Comparison of ENCODE assay signal across 33 cellular contexts in genomic region chr16:18037051-18037450, GRCh38.
"Had no signal": no experiment of that assay in that cellular context is flagged by ENCODE, and none has a peak within 500 bp of the region (broad histone marks: within the 10 kb centered on the region; RNA-seq: fewer than 3 reads in every experiment).

No MANE protein-coding gene starts in this region.

- H3K36me3 ChIP-seq: adrenal gland, brain microvascular endothelial cell, breast epithelium had no signal

- H3K9me3 ChIP-seq: adrenal gland, body of pancreas, breast epithelium had no signal

- FAIRE-seq: astrocyte, TTC549 had no signal

- H3K4me1 ChIP-seq: adrenal gland, body of pancreas, breast epithelium had no signal

- H3K27me3 ChIP-seq: body of pancreas, brain microvascular endothelial cell had no signal

- ATAC-seq: activated CD8-positive, alpha-beta T cell treated with anti-CD3 and anti-CD28 coated beads for 36 hours; activated naive CD4-positive, alpha-beta T cell treated with anti-CD3 and anti-CD28 coated beads, Interleukin-2, amount 50 U/mL, for 72 hours; activated T-cell treated with anti-CD3 and anti-CD28 coated beads, Interleukin-2, amount 50 U/mL, for 4 hours; activated T-cell treated with anti-CD3 and anti-CD28 coated beads, Interleukin-2, amount 50 U/mL, for 72 hours; activated T-helper 17 cell treated with anti-CD3 and anti-CD28 coated beads, Interleukin-2, amount 50 U/mL, for 72 hours; body of pancreas had no signal

- H3K4me3 ChIP-seq: adrenal gland, body of pancreas, breast epithelium had no signal

- DNase-seq: activated B cell treated with CpG ODN at 0.5 μM for 24 hours; activated CD4-positive, alpha-beta memory T cell treated with anti-CD3 and anti-CD28 coated beads for 36 hours; activated CD4-positive, alpha-beta T cell treated with anti-CD3 and anti-CD28 coated beads for 4 hours; activated CD4-positive, alpha-beta T cell treated with anti-CD3 and anti-CD28 coated beads, Interleukin-2, amount 10 ng/mL, durations not matched to agents 24 days and 14 days; activated CD4-positive, alpha-beta T cell treated with anti-CD3 and anti-CD28 coated beads, Interleukin-2, amount 50 U/mL, for 1 hour; activated CD4-positive, alpha-beta T cell treated with anti-CD3 and anti-CD28 coated beads, Interleukin-2, amount 50 U/mL, for 4 hours; activated CD4-positive, CD25-positive, alpha-beta regulatory T cell treated with anti-CD3 and anti-CD28 coated beads, Interleukin-2, amount 50 U/mL, for 72 hours; activated CD8-positive, alpha-beta memory T cell treated with anti-CD3 and anti-CD28 coated beads, Interleukin-2, amount 50 U/mL, for 4 hours; activated CD8-positive, alpha-beta T cell treated with anti-CD3 and anti-CD28 coated beads for 36 hours; activated effector memory CD4-positive, alpha-beta T cell treated with anti-CD3 and anti-CD28 coated beads, Interleukin-2, amount 50 U/mL, for 16 hours; activated gamma-delta T cell treated with Interleukin-2 at 50 U/mL for 16 hours; activated naive CD4-positive, alpha-beta T cell; activated naive CD4-positive, alpha-beta T cell treated with anti-CD3 and anti-CD28 coated beads for 36 hours; activated naive CD4-positive, alpha-beta T cell treated with anti-CD3 and anti-CD28 coated beads, Interleukin-2, amount 50 U/mL, for 16 hours; activated naive CD8-positive, alpha-beta T cell treated with anti-CD3 and anti-CD28 coated beads for 36 hours; activated T-cell treated with anti-CD3 and anti-CD28 coated beads for 4 hours; activated T-cell treated with anti-CD3 and anti-CD28 coated beads, Interleukin-2, amount 50 U/mL, for 1 hour; activated T-cell treated with anti-CD3 and anti-CD28 coated beads, Interleukin-2, amount 50 U/mL, for 4 hours; activated T-cell treated with anti-CD3 and anti-CD28 coated beads, Interleukin-2, amount 50 U/mL, for 72 hours; adrenal gland; amniotic stem cell; aorta; body of pancreas; brain microvascular endothelial cell; central memory CD4-positive, alpha-beta T cell; T-helper 2 cell; T-helper 9 cell had no signal

- H3K27ac ChIP-seq: adrenal gland, body of pancreas, brain microvascular endothelial cell, breast epithelium, VCaP had no signal
